2 cellular contexts compared by ENCODE assay signal in the genomic region with DNA sequence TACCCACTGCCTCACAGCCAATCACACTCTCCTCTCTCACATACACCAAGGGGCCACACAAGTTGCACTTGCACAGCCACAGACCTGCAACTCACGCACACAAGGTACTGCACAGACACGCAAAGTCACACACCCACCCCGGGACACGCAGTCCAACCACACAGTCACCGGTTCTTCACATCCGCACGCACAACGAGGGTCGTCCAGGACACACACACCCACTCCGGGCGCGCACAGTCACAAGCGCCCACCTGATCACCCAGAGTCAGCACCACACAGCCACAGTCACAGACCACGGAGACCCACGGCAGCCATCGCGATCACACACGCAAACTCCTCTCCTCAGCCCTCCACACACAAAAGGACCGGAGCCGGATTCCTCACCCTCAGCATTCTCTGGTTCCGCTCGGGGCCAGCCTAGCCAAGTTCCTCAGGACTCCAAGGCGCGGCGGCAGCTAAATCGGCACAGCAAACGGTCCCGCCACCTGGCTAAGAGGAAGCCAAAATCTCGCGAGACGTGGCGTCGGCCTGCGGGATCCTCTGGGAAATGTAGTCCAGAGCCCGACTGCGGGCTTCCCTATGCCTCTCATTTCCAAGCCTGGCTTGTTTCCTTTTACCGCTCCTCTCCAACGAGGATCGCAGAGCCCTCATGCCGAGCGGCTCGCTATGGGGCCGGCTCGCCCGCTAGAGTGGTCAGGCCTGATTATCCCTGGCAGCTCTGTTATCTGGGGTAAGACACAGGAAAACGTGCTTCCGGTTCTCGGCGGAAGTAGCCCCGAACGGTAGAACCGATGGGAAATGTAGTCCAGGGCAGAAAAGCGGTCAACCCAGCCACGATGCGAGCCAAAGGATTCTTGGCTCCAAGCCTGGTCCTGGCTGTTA.
TF ChIP-seq lines count a peak whose summit lies in the region.

A gene (minus strand): TSS at position 467 of the 882 bp plus-strand sequence. CDS start 10,201 bp downstream, outside the sequence.

TF ChIP-seq in Ishikawa, 13 proteins besides CTCF, POLR2A, EP300 and RAD21:
- TF ChIP-seq NFIC (IDR thresholded peaks at IDR 0.05), result peak; percentile 43; the same call in 1 of the 2 replicates
- TF ChIP-seq, protein P1, sequence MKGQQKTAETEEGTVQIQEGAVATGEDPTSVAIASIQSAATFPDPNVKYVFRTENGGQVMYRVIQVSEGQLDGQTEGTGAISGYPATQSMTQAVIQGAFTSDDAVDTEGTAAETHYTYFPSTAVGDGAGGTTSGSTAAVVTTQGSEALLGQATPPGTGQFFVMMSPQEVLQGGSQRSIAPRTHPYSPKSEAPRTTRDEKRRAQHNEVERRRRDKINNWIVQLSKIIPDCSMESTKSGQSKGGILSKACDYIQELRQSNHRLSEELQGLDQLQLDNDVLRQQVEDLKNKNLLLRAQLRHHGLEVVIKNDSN (IDR thresholded peaks at IDR 0.05), result no peak
- TF ChIP-seq TAF1 (IDR thresholded peaks at IDR 0.05; ENCODE audit: low read depth), result peak; percentile 31; the same call in 1 of the 2 replicates
- TF ChIP-seq ZBTB7A (IDR thresholded peaks at IDR 0.05; ENCODE audit: low read depth), result no peak
- TF ChIP-seq EGR1 (IDR thresholded peaks at IDR 0.05), result no peak
- TF ChIP-seq, protein P2, sequence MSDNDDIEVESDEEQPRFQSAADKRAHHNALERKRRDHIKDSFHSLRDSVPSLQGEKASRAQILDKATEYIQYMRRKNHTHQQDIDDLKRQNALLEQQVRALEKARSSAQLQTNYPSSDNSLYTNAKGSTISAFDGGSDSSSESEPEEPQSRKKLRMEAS (IDR thresholded peaks at IDR 0.05), result peak; percentile 55; the same call in 1 of the 2 replicates
- no peak for TF ChIP-seq FOXM1 (IDR thresholded peaks at IDR 0.05; ENCODE audit: borderline replicate concordance, low read depth)

TF ChIP-seq in PFSK-1, 5 proteins besides CTCF, POLR2A, EP300 and RAD21:
- TF ChIP-seq POLR2AphosphoS5 (IDR thresholded peaks at IDR 0.05; ENCODE audit: low read depth, low read length), result peak; percentile 67; the same call in 1 of the 2 replicates
- no peak for TF ChIP-seq FOXP2 (optimal IDR thresholded peaks at IDR 0.05; ENCODE audit: borderline replicate concordance, extremely low read depth, extremely low read length, insufficient read depth)
- TF ChIP-seq SIN3A (IDR thresholded peaks at IDR 0.05; ENCODE audit: borderline replicate concordance, insufficient read depth, low read length), result peak; percentile 45; the same call in 1 of the 2 replicates
TF ChIP-seq in PFSK-1: peak in this region for 2.
